In the genomic region with DNA sequence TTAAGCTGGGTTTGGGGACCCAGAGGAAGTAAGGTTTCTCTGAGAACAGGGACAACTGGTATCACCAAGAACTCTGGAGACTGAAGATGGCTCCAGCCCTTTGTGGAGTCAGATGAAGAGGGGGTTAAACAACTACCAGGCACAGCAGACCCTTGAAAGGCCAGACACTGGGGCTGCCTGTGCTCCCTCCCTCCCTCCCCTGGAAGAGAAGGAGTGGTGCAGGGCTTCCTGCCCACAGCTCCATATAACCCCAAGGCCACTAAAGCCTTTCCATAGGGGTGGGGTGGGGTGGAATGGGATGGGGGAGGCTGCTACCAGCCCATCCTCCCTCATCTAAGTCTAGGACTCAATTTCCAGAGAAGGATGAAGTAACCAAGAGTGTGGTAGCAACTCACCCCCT, we compare ENCODE assay signal across 19 cellular contexts.
"Had no signal": no experiment of that assay in that cellular context is flagged by ENCODE, and none has a peak within 500 bp of the region (broad histone marks: within the 10 kb centered on the region; RNA-seq: fewer than 3 reads in every experiment).

No MANE protein-coding gene starts in this region.

- ATAC-seq: left colon; naive thymus-derived CD4-positive, alpha-beta T cell; right cardiac atrium; stimulated activated memory B cell treated with anti-CD40 and anti-IgM and Interleukin-4, amounts not matched to agents 10 μg/mL and 1 μg/mL and 100 μg/mL, for 72 hours had no signal

- H3K4me3 Mint-ChIP-seq: activated naive CD8-positive, alpha-beta T cell; brain; immature natural killer cell; naive thymus-derived CD4-positive, alpha-beta T cell; stimulated activated memory B cell treated with anti-CD40 and anti-IgM and Interleukin-4, amounts not matched to agents 10 μg/mL and 1 μg/mL and 100 μg/mL, for 72 hours; T-helper 2 cell treated with Interferon-gamma antibody and Interleukin-4, amounts not matched to agents 5 μg/mL and 100 μg/mL, for 36 hours had no signal

- H3K4me2 ChIP-seq: smooth muscle cell had no signal

- H3K9me3 ChIP-seq: esophagus muscularis mucosa, tibial nerve had no signal

- H3K4me1 Mint-ChIP-seq: immature natural killer cell; stimulated activated memory B cell treated with anti-CD40 and anti-IgM and Interleukin-4, amounts not matched to agents 10 μg/mL and 1 μg/mL and 100 μg/mL, for 72 hours had no signal

- H3K4me1 ChIP-seq: esophagus muscularis mucosa, tibial nerve had no signal

- H3K9me3 Mint-ChIP-seq: activated T-helper 2 cell treated with anti-CD3 and anti-CD28 coated beads, Interferon-gamma antibody, Interleukin-2, Interleukin-4, amounts not matched to agents 10 μg/mL and 5 μg/mL and 100 μg/mL, durations not matched to agents 14 hours and 24 hours and 36 hours; brain; immature natural killer cell; naive thymus-derived CD4-positive, alpha-beta T cell; stimulated activated memory B cell treated with anti-CD40 and anti-IgM and Interleukin-4, amounts not matched to agents 10 μg/mL and 1 μg/mL and 100 μg/mL, for 72 hours; T-helper 2 cell treated with Interferon-gamma antibody and Interleukin-4, amounts not matched to agents 5 μg/mL and 100 μg/mL, for 36 hours had no signal

- H3K27me3 ChIP-seq: esophagus muscularis mucosa, tibial nerve had no signal

- H3K4me3 ChIP-seq: esophagus muscularis mucosa, smooth muscle cell, tibial nerve had no signal

- H3K27ac Mint-ChIP-seq: activated naive CD8-positive, alpha-beta T cell; activated T-helper 2 cell treated with anti-CD3 and anti-CD28 coated beads, Interferon-gamma antibody, Interleukin-2, Interleukin-4, amounts not matched to agents 10 μg/mL and 5 μg/mL and 100 μg/mL, durations not matched to agents 14 hours and 24 hours and 36 hours; immature natural killer cell; naive thymus-derived CD4-positive, alpha-beta T cell; stimulated activated memory B cell treated with anti-CD40 and anti-IgM and Interleukin-4, amounts not matched to agents 10 μg/mL and 1 μg/mL and 100 μg/mL, for 72 hours; T-helper 2 cell treated with Interferon-gamma antibody and Interleukin-4, amounts not matched to agents 5 μg/mL and 100 μg/mL, for 36 hours had no signal

- DNase-seq: activated CD4-positive, alpha-beta T cell treated with anti-CD3 and anti-CD28 coated beads for 1 hour; activated CD4-positive, alpha-beta T cell treated with anti-CD3 and anti-CD28 coated beads, Interleukin-2, amount 50 U/mL, for 48 hours; amygdala; cerebellar nuclear complex; glutamatergic neuron; immature natural killer cell; left colon; naive thymus-derived CD4-positive, alpha-beta T cell; right cardiac atrium; SW 1271 had no signal

- H3K27me3 Mint-ChIP-seq: activated naive CD8-positive, alpha-beta T cell; brain; naive thymus-derived CD4-positive, alpha-beta T cell; stimulated activated memory B cell treated with anti-CD40 and anti-IgM and Interleukin-4, amounts not matched to agents 10 μg/mL and 1 μg/mL and 100 μg/mL, for 72 hours had no signal

- FAIRE-seq: endometrium had no signal

- H3K27ac ChIP-seq: esophagus muscularis mucosa, tibial nerve had no signal
